Comparison of ENCODE assay signal across 8 cellular contexts in the genomic region with DNA sequence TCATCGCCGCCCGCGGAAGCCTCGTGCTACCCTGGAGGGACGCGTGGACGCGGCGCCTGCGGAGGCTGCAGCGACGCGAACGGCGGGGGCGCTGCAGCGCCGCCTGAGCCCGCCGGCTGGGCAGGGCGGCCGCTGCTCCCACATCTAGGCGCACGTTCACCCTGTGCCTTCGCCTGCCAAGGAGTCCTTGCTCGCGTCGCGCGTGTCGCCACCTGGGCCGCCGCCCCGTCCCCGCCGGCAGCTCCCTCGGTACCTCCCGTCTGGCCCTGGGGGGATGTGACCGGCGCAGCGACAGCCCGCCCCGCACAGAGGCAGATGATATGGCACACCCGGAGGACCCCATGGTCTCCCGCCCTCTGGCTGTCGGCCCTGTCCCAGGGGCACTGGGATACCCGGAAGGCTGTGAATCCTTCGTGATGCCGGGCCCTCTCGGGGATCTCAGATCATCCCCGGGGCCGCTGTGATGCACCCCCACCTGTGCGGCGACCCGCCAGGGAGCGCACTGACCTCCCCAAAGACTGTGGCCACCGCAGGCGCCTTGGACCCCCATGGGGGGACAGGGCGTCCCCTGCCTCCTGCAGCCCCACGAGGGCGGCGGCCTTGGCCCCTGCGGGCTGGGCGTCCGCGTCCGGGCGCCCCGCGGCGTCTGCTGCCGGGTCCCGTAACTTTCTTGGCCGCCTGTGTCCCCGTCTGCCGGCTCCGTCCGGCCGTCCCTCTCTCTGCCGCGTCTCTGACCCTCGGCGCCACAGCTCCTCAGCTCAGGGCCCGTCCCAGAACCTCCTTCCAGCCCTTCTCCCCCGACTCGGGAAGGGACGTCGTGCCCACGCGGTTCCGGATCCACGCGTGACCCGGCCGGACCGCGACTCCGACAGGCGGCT. TPM values are rescaled to one million over a fixed set of nuclear protein-coding genes. Genes with fewer than 3 reads are reported as not detected.
DNase-seq lines count a peak whose midpoint lies in the region; ATAC-seq and TF ChIP-seq lines count a peak whose summit lies in the region.

No MANE protein-coding gene starts in this region.

- H3K36me3 ChIP-seq in SJCRH30 (no peaks in the 10 kb centered on the region), heart right ventricle (peaks cover 0 to under 1% (median 0%) of the 10 kb centered on the region in 9 donors)

- peak overlapping the region; percentile 64 for H3K27ac Mint-ChIP-seq in activated naive CD8-positive, alpha-beta T cell

- peak overlapping the region; percentile 92 for H3K4me3 ChIP-seq in GM12865 (ENCODE audit: low read depth, low read length)
- peak overlapping the region; percentile 68 for H3K4me3 ChIP-seq in SJCRH30
- peak overlapping the region; percentile 64 to 89 (median 76) for H3K4me3 ChIP-seq in heart right ventricle

- H3K27me3 ChIP-seq in SJCRH30 (no peaks in the 10 kb centered on the region), heart right ventricle (peaks cover 11 to 44% (median 40%) of the 10 kb centered on the region in 7 donors)

- H3K4me3 Mint-ChIP-seq in activated naive CD8-positive, alpha-beta T cell, result peak overlapping the region; percentile 74

- H3K4me1 Mint-ChIP-seq in activated naive CD8-positive, alpha-beta T cell (ENCODE audit: low read depth), result peaks cover 15% of the 10 kb centered on the region

- H3K9me3 ChIP-seq in SJCRH30 (replicated peaks), result no peaks in the 10 kb centered on the region
- no peaks in the 10 kb centered on the region for H3K9me3 ChIP-seq in heart right ventricle

- peak; percentile 16 for ATAC-seq in HG03045 (IDR thresholded peaks at IDR 0.05; ENCODE audit: unreplicated experiment)
- peak; percentile 55 to 81 (median 68) for ATAC-seq in heart right ventricle
- no peak for ATAC-seq in HG02610 (IDR thresholded peaks at IDR 0.05; ENCODE audit: unreplicated experiment)

- DNase-seq in GM12865 (ENCODE audit: low read depth) (peak; percentile 72), SJCRH30 (peak in 1 of 2 experiments; percentile 31), heart right ventricle (peak in 1 of 2 donors; percentile 61), posterior cingulate gyrus (peak in 6 of 10 donors; percentile 51 to 92 (median 64)), dedifferentiated amniotic fluid mesenchymal stem cell (ENCODE audit: extremely low spot score) (no peak)

- no peaks in the 10 kb centered on the region for H3K36me3 Mint-ChIP-seq in activated naive CD8-positive, alpha-beta T cell

- H3K9me3 Mint-ChIP-seq in activated naive CD8-positive, alpha-beta T cell (ENCODE audit: low read depth), result no peaks in the 10 kb centered on the region

- intact Hi-C loops in heart right ventricle (cut with DNase I) (loop anchor here in 1 of 10 donors (2.0 kb wide), 1 partner anchor 23 kb away; no protein-coding TSS in a partner anchor), posterior cingulate gyrus (cut with DNase I) (no loop called here)

- H3K4me1 ChIP-seq in SJCRH30, result peaks cover 27% of the 10 kb centered on the region
- H3K4me1 ChIP-seq in heart right ventricle, result peaks cover 22 to 54% (median 42%) of the 10 kb centered on the region in 9 donors

- peaks cover 6% of the 10 kb centered on the region for H3K27me3 Mint-ChIP-seq in activated naive CD8-positive, alpha-beta T cell

- peak; percentile 55 for TF ChIP-seq CTCF in GM12865 (IDR thresholded peaks at IDR 0.05; ENCODE audit: insufficient read depth, low read depth, low read length, missing control alignments)
- peak in 8 of 9 donors; percentile 13 to 62 (median 39) for TF ChIP-seq CTCF in heart right ventricle (IDR thresholded peaks at IDR 0.05)

- 0% methylated on average over 77 to 100 of the region's 100 CpGs for WGBS in heart right ventricle, 2 donors

- H3K27ac ChIP-seq in SJCRH30 (peak overlapping the region; percentile 36; the same call in 1 of the 2 replicates), heart right ventricle (peak overlapping the region; percentile 37 to 94 (median 88))

RNA-seq across cellular contexts. Expression of gene TBC1D24, which starts 0.7 kb away (rescaled TPM):
- 19.8 and 21.8 TPM in 2 replicates for total RNA-seq in SJCRH30 (2014; rRNA removed; shearing (Covaris generic))
- 10 to 100 TPM in 4 of 10 donors, 1 to 10 TPM in 6; 6.2 to 14.9 (median 9.2) TPM for total RNA-seq in heart right ventricle
- polyA plus RNA-seq in heart right ventricle, result 1 to 10 TPM; 3.4 to 5.4 TPM

RNA-seq across cellular contexts. Expression of gene NTN3, which starts 3.1 kb away (rescaled TPM):
- 5.1 and 5.6 TPM in 2 replicates for total RNA-seq in SJCRH30 (2014; rRNA removed; shearing (Covaris generic))
- under 1 TPM in 3 of 10 donors, not detected in 7; 0.12 to 0.18 (median 0.17) TPM for total RNA-seq in heart right ventricle
- polyA plus RNA-seq in heart right ventricle, result not detected

RNA-seq across cellular contexts. Expression of gene TEDC2, which starts 14.3 kb away (rescaled TPM):
- total RNA-seq in SJCRH30 (2014; rRNA removed; shearing (Covaris generic)), result 26.0 and 30.9 TPM in 2 replicates
- 1 to 10 TPM in 4 of 10 donors, under 1 TPM in 6; 0.47 to 1.9 (median 0.95) TPM for total RNA-seq in heart right ventricle
- polyA plus RNA-seq in heart right ventricle, result 1 to 10 TPM in 1 of 2 donors, under 1 TPM in 1; 0.29 to 2.3 TPM

RNA-seq across cellular contexts. Expression of gene ATP6V0C, which starts 39.5 kb away (rescaled TPM):
- total RNA-seq in SJCRH30 (2014; rRNA removed; shearing (Covaris generic)), result 28.7 and 28.8 TPM in 2 replicates
- total RNA-seq in heart right ventricle, result 100 to 1,000 TPM; 104 to 209 (median 130) TPM
- 100 to 1,000 TPM in 1 of 2 donors, 10 to 100 TPM in 1; 58.5 to 243 TPM for polyA plus RNA-seq in heart right ventricle

RNA-seq across cellular contexts. Expression of gene CCNF, which starts 45.0 kb away (rescaled TPM):
- total RNA-seq in SJCRH30 (2014; rRNA removed; shearing (Covaris generic)), result 52.8 and 54.8 TPM in 2 replicates
- 1 to 10 TPM in 6 of 10 donors, under 1 TPM in 4; 0.62 to 3.4 (median 1.1) TPM for total RNA-seq in heart right ventricle
- under 1 TPM; 0.51 to 0.93 TPM for polyA plus RNA-seq in heart right ventricle
